8 cellular contexts compared by ENCODE assay signal in genomic region chr6:30730611-30731435, GRCh38. TPM values are rescaled to one million over a fixed set of nuclear protein-coding genes. Genes with fewer than 3 reads are reported as not detected.
A peak's percentile ranks its signal among the peaks of the same experiment; 100 is the strongest.
DNase-seq lines count a peak whose midpoint lies in the region; ATAC-seq and TF ChIP-seq lines count a peak whose summit lies in the region.

No MANE protein-coding gene starts in this region.

- TF ChIP-seq CTCF in GM12864 (IDR thresholded peaks at IDR 0.05; ENCODE audit: low read depth, low read length, missing control alignments) (peak; percentile 87), HL-60 (IDR thresholded peaks at IDR 0.05; ENCODE audit: insufficient read depth, low read length) (peak; percentile 75), OCI-LY1 (IDR thresholded peaks at IDR 0.05; ENCODE audit: low read length) (peak; percentile 90), foreskin fibroblast (IDR thresholded peaks at IDR 0.05; ENCODE audit: low read depth, low read length) (peak; percentile 39)

- H4K8ac ChIP-seq in trophoblast cell (ENCODE audit: low read depth, low read length) = no peak overlapping the region

- peaks cover 26% of the 10 kb centered on the region for H3K4me1 Mint-ChIP-seq in activated T-helper 17 cell treated with anti-CD3 and anti-CD28 coated beads, Interleukin-2, amount 50 U/mL, for 72 hours

- H3K9me2 ChIP-seq in OCI-LY1 (ENCODE audit: low read depth, low read length) = no peaks in the 10 kb centered on the region

- peaks cover 16% of the 10 kb centered on the region for H3F3A ChIP-seq in OCI-LY1 (ENCODE audit: insufficient read depth, low read length)

- H3K27ac ChIP-seq in HL-60 (replicated peaks) (peak overlapping the region; percentile 11; the same call in 1 of the 2 replicates), OCI-LY1 (ENCODE audit: low read depth, low read length, poor library complexity, severe bottlenecking) (peak overlapping the region; percentile 49), trophoblast cell (ENCODE audit: low read depth, low read length) (no peak overlapping the region), urinary bladder (ENCODE audit: low read depth) (peak overlapping the region; percentile 54)

- peak overlapping the region; percentile 70 for H3K9ac ChIP-seq in OCI-LY1 (ENCODE audit: low read length)
- H3K9ac ChIP-seq in trophoblast cell (ENCODE audit: low read length) = no peak overlapping the region

- peaks cover 98% of the 10 kb centered on the region for H3K36me3 Mint-ChIP-seq in activated T-helper 17 cell treated with anti-CD3 and anti-CD28 coated beads, Interleukin-2, amount 50 U/mL, for 72 hours (ENCODE audit: low read depth)

- H3K14ac ChIP-seq in trophoblast cell (ENCODE audit: low read length) = no peak overlapping the region

- no peaks in the 10 kb centered on the region for H3K79me2 ChIP-seq in OCI-LY1 (ENCODE audit: insufficient read depth, low read length)
- H3K79me2 ChIP-seq in trophoblast cell (ENCODE audit: control insufficient read depth, insufficient read depth, low read length, poor library complexity) = no peaks in the 10 kb centered on the region

- WGBS in trophoblast cell (ENCODE audit: extremely low coverage, insufficient coverage, insufficient read length) = no CpG with 5 or more reads among the region's 30 CpGs
- WGBS in urinary bladder = 45% methylated on average over 30 of the region's 30 CpGs

- peaks cover 34% of the 10 kb centered on the region; the same call in 1 of the 2 replicates for H3K36me3 ChIP-seq in OCI-LY1 (ENCODE audit: insufficient read depth, low read length)
- peaks cover 38 to 39% of the 10 kb centered on the region in 2 experiments for H3K36me3 ChIP-seq in trophoblast cell (ENCODE audit: control insufficient read depth in 1 of 2, insufficient read depth in 2 of 2, low read length in 2 of 2)
- no peaks in the 10 kb centered on the region for H3K36me3 ChIP-seq in urinary bladder (ENCODE audit: insufficient read depth)

- no peak overlapping the region for H2BK120ac ChIP-seq in trophoblast cell (ENCODE audit: insufficient read depth, low read length, poor library complexity)

- no peak overlapping the region for H4K91ac ChIP-seq in trophoblast cell (ENCODE audit: low read depth, low read length)

- no peak overlapping the region for H2AK5ac ChIP-seq in trophoblast cell (ENCODE audit: low read length)

- H3K9me3 ChIP-seq in OCI-LY1 (ENCODE audit: low read length) (no peaks in the 10 kb centered on the region), trophoblast cell (ENCODE audit: insufficient read depth, low read depth, low read length) (no peaks in the 10 kb centered on the region)

- H4K12ac ChIP-seq in trophoblast cell (ENCODE audit: low read depth, low read length) = no peak overlapping the region

- H2AFZ ChIP-seq in OCI-LY1 (ENCODE audit: low read length) (no peak overlapping the region), trophoblast cell (ENCODE audit: insufficient read depth, low read length, poor library complexity) (no peak overlapping the region)

- peak overlapping the region; percentile 60 for H3K4me3 Mint-ChIP-seq in activated T-helper 17 cell treated with anti-CD3 and anti-CD28 coated beads, Interleukin-2, amount 50 U/mL, for 72 hours

- no peaks in the 10 kb centered on the region for H4K20me1 ChIP-seq in OCI-LY1 (ENCODE audit: insufficient read depth, low read length)

- no peak overlapping the region for H3K23ac ChIP-seq in trophoblast cell (ENCODE audit: low read length)

- no peaks in the 10 kb centered on the region for H3K27me3 Mint-ChIP-seq in activated T-helper 17 cell treated with anti-CD3 and anti-CD28 coated beads, Interleukin-2, amount 50 U/mL, for 72 hours

- H2BK12ac ChIP-seq in trophoblast cell (ENCODE audit: low read length) = no peak overlapping the region

- H3K4me3 ChIP-seq in GM12864 (ENCODE audit: low read depth, low read length) = no peak overlapping the region
- H3K4me3 ChIP-seq in HL-60 (replicated peaks; ENCODE audit: insufficient read depth, low read length) = no peak overlapping the region
- H3K4me3 ChIP-seq in OCI-LY1 (ENCODE audit: low read depth, low read length, poor library complexity, severe bottlenecking) = peak overlapping the region; percentile 53
- no peak overlapping the region for H3K4me3 ChIP-seq in foreskin fibroblast (ENCODE audit: low read depth in 1 of 2, low read length in 2 of 2)
- H3K4me3 ChIP-seq in trophoblast cell (ENCODE audit: low read depth, low read length) = no peak overlapping the region
- H3K4me3 ChIP-seq in urinary bladder (ENCODE audit: low read depth, low read length) = no peak overlapping the region

- no peak overlapping the region for H3K18ac ChIP-seq in trophoblast cell (ENCODE audit: low read length)

- peak; percentile 65 for ATAC-seq in activated T-helper 17 cell treated with anti-CD3 and anti-CD28 coated beads, Interleukin-2, amount 50 U/mL, for 72 hours (replicated peaks)
- no peak for ATAC-seq in GM21515 (IDR thresholded peaks at IDR 0.05; ENCODE audit: unreplicated experiment)

- H3K27ac Mint-ChIP-seq in activated T-helper 17 cell treated with anti-CD3 and anti-CD28 coated beads, Interleukin-2, amount 50 U/mL, for 72 hours = peak overlapping the region; percentile 5

- H3K4me1 ChIP-seq in OCI-LY1 (ENCODE audit: insufficient read depth, low read length, severe bottlenecking) (peaks cover 19% of the 10 kb centered on the region), trophoblast cell (ENCODE audit: control insufficient read depth in 1 of 2, insufficient read depth in 2 of 2, low read length in 2 of 2) (no peaks in the 10 kb centered on the region), urinary bladder (ENCODE audit: insufficient read depth) (no peaks in the 10 kb centered on the region)

- H3K27me3 ChIP-seq in HL-60 (ENCODE audit: insufficient read depth, poor library complexity, severe bottlenecking) = no peaks in the 10 kb centered on the region
- no peaks in the 10 kb centered on the region for H3K27me3 ChIP-seq in OCI-LY1 (ENCODE audit: insufficient read depth, low read length)
- H3K27me3 ChIP-seq in trophoblast cell (ENCODE audit: insufficient read depth, low read length) = no peaks in the 10 kb centered on the region

- H3K4me2 ChIP-seq in OCI-LY1 (ENCODE audit: low read length) = peak overlapping the region; percentile 77
- H3K4me2 ChIP-seq in trophoblast cell (ENCODE audit: low read length) = no peak overlapping the region

- no peaks in the 10 kb centered on the region for H3K9me3 Mint-ChIP-seq in activated T-helper 17 cell treated with anti-CD3 and anti-CD28 coated beads, Interleukin-2, amount 50 U/mL, for 72 hours

- H2BK5ac ChIP-seq in trophoblast cell (ENCODE audit: low read depth, low read length, poor library complexity) = no peak overlapping the region

- no peak for DNase-seq in GM12864 (ENCODE audit: low read depth)
- DNase-seq in HL-60 (ENCODE audit: low read depth in 1 of 2, low spot score in 1 of 2) = peak in 1 of 2 experiments; percentile 91
- DNase-seq in foreskin fibroblast = peak in 1 of 2 donors; percentile 69
- peak; percentile 86 to 87 for DNase-seq in trophoblast cell

- no peaks in the 10 kb centered on the region for H3K79me1 ChIP-seq in trophoblast cell (ENCODE audit: low read length)

- H3K4ac ChIP-seq in trophoblast cell (ENCODE audit: low read depth, low read length) = no peak overlapping the region

RNA-seq across cellular contexts. Expression of gene TUBB, which starts 10.7 kb away (rescaled TPM):
- 1,000 to 10,000 TPM; 1,139 to 1,437 TPM for total RNA-seq in activated T-helper 17 cell treated with anti-CD3 and anti-CD28 coated beads, Interleukin-2, amount 50 U/mL, for 72 hours
- 1,464 and 1,542 TPM in 2 replicates for polyA plus RNA-seq in trophoblast cell (2013)
- total RNA-seq in urinary bladder = 376 TPM
- 332 TPM for polyA plus RNA-seq in urinary bladder

RNA-seq across cellular contexts. Expression of gene FLOT1, which starts 11.7 kb away (rescaled TPM):
- total RNA-seq in activated T-helper 17 cell treated with anti-CD3 and anti-CD28 coated beads, Interleukin-2, amount 50 U/mL, for 72 hours = 100 to 1,000 TPM; 152 to 161 TPM
- 66.9 and 72.1 TPM in 2 replicates for polyA plus RNA-seq in trophoblast cell (2013)
- 40.0 TPM for total RNA-seq in urinary bladder
- polyA plus RNA-seq in urinary bladder = 298 TPM

RNA-seq across cellular contexts. Expression of gene IER3, which starts 13.5 kb away (rescaled TPM):
- total RNA-seq in activated T-helper 17 cell treated with anti-CD3 and anti-CD28 coated beads, Interleukin-2, amount 50 U/mL, for 72 hours = 100 to 1,000 TPM in 1 of 2 donors, 10 to 100 TPM in 1; 55.6 to 617 TPM
- 366 and 374 TPM in 2 replicates for polyA plus RNA-seq in trophoblast cell (2013)
- 4.8 TPM for total RNA-seq in urinary bladder
- 71.9 TPM for polyA plus RNA-seq in urinary bladder

RNA-seq across cellular contexts. Expression of gene MDC1, which starts 13.7 kb away (rescaled TPM):
- total RNA-seq in activated T-helper 17 cell treated with anti-CD3 and anti-CD28 coated beads, Interleukin-2, amount 50 U/mL, for 72 hours = 10 to 100 TPM; 57.4 to 82.1 TPM
- 29.1 and 32.3 TPM in 2 replicates for polyA plus RNA-seq in trophoblast cell (2013)
- total RNA-seq in urinary bladder = 9.8 TPM
- polyA plus RNA-seq in urinary bladder = 18.3 TPM

RNA-seq across cellular contexts. Expression of gene NRM, which starts 40.0 kb away (rescaled TPM):
- total RNA-seq in activated T-helper 17 cell treated with anti-CD3 and anti-CD28 coated beads, Interleukin-2, amount 50 U/mL, for 72 hours = 10 to 100 TPM; 26.0 to 36.9 TPM
- 55.7 and 59.4 TPM in 2 replicates for polyA plus RNA-seq in trophoblast cell (2013)
- total RNA-seq in urinary bladder = 7.0 TPM
- polyA plus RNA-seq in urinary bladder = 20.3 TPM

Comparison
In these comparisons a context has a peak if more than half of its experiments do, and no peak if none do; other contexts are left out.
1. CTCF ChIP-seq: peak in every context shown above with its lines; median percentile 90 in OCI-LY1; 87 in GM12864; 75 in HL-60; 39 in foreskin fibroblast.